Comparison of ENCODE assay signal across 8 cellular contexts in the genomic region with DNA sequence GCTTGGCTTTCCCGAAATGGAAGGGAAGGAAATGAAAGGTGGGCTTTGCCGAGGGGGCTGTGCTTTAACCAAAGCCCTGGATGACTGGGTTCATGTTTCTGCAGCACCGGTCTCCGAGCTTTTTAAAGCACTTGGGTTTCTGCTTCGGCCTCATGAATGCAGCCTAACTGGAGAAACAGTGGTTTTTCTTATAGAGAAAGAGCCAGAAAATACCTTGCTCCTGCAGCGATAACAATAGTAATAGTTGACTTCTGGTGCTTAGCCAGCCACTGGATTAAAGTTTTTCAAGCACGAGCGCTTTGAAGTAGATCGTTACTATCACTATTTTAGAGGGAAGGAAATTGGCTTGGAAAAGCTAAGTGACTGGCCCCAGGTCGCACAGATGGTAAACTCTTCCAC. TPM values are rescaled to one million over a fixed set of nuclear protein-coding genes. Genes with fewer than 3 reads are reported as not detected.
A peak's percentile ranks its signal among the peaks of the same experiment; 100 is the strongest.
DNase-seq lines count a peak whose midpoint lies in the region; ATAC-seq lines count a peak whose summit lies in the region.

No MANE protein-coding gene starts in this region.

- no peaks in the 10 kb centered on the region for H3K9me3 Mint-ChIP-seq in natural killer cell treated with Interleukin-12 subunit alpha and Interleukin-12 subunit beta and Interleukin-15 and Interleukin-18, amount 100 ng/mL, for 72 hours

- H3K4me2 ChIP-seq in BLaER1 treated with 17β-estradiol and CSF1 and Interleukin-3, amounts not matched to agents 10 nM and 100 nM: peak overlapping the region; percentile 76 to 92 (median 86)

- peaks cover 13 to 35% of the 10 kb centered on the region in 2 donors for H3K27me3 Mint-ChIP-seq in natural killer cell treated with Interleukin-12 subunit alpha and Interleukin-12 subunit beta and Interleukin-15 and Interleukin-18, amount 100 ng/mL, for 72 hours

- H3K4me3 Mint-ChIP-seq in natural killer cell treated with Interleukin-12 subunit alpha and Interleukin-12 subunit beta and Interleukin-15 and Interleukin-18, amount 100 ng/mL, for 72 hours: peak overlapping the region; percentile 83

- peak overlapping the region; percentile 91 to 96 (median 94) for H3K9ac ChIP-seq in BLaER1 treated with 17β-estradiol and CSF1 and Interleukin-3, amounts not matched to agents 10 nM and 100 nM

- H3K4me3 ChIP-seq in BLaER1 treated with 17β-estradiol and CSF1 and Interleukin-3, amounts not matched to agents 10 nM and 100 nM: peak overlapping the region; percentile 74 to 99 (median 90)

- H4K20me1 ChIP-seq in BLaER1 treated with 17β-estradiol and CSF1 and Interleukin-3, amounts not matched to agents 10 nM and 100 nM: peaks cover 0 to 40% (median 19%) of the 10 kb centered on the region in 11 experiments; a peak in 12 of 22 replicates

- peaks cover 0 to 16% (median 2%) of the 10 kb centered on the region in 11 experiments; a peak in 6 of 22 replicates for H3K36me3 ChIP-seq in BLaER1 treated with 17β-estradiol and CSF1 and Interleukin-3, amounts not matched to agents 10 nM and 100 nM

- peak; percentile 52 for DNase-seq in NCI-H69 (lab: John Stamatoyannopoulos, UW)
- DNase-seq in dermis blood vessel endothelial cell: peak; percentile 39
- DNase-seq in natural killer cell treated with Interleukin-12 subunit alpha and Interleukin-12 subunit beta and Interleukin-15 and Interleukin-18, amount 100 ng/mL, for 72 hours (ENCODE audit: low spot score): no peak
- no peak for DNase-seq in NOMO-1 (lab: John Stamatoyannopoulos, UW; ENCODE audit: unreplicated experiment in 2 of 2)
- DNase-seq in amniotic stem cell (lab: John Stamatoyannopoulos, UW): no peak
- DNase-seq in SIG-M5 (lab: John Stamatoyannopoulos, UW): no peak

- peaks cover 0 to 3% (median 0%) of the 10 kb centered on the region in 11 experiments; a peak in 4 of 22 replicates for H3K9me3 ChIP-seq in BLaER1 treated with 17β-estradiol and CSF1 and Interleukin-3, amounts not matched to agents 10 nM and 100 nM (replicated peaks in 1 of 11)

- peak; percentile 18 for ATAC-seq in GM21423 (IDR thresholded peaks at IDR 0.05; ENCODE audit: unreplicated experiment)
- ATAC-seq in natural killer cell treated with Interleukin-12 subunit alpha and Interleukin-12 subunit beta and Interleukin-15 and Interleukin-18, amount 100 ng/mL, for 72 hours: no peak

- no peak overlapping the region for H3K27ac Mint-ChIP-seq in natural killer cell treated with Interleukin-12 subunit alpha and Interleukin-12 subunit beta and Interleukin-15 and Interleukin-18, amount 100 ng/mL, for 72 hours

- H3K27me3 ChIP-seq in BLaER1 treated with 17β-estradiol and CSF1 and Interleukin-3, amounts not matched to agents 10 nM and 100 nM: no peaks in the 10 kb centered on the region

- H3K36me3 Mint-ChIP-seq in natural killer cell treated with Interleukin-12 subunit alpha and Interleukin-12 subunit beta and Interleukin-15 and Interleukin-18, amount 100 ng/mL, for 72 hours: no peaks in the 10 kb centered on the region

- peak overlapping the region; percentile 88 to 94 (median 91); a peak in 21 of 22 replicates for H3K27ac ChIP-seq in BLaER1 treated with 17β-estradiol and CSF1 and Interleukin-3, amounts not matched to agents 10 nM and 100 nM

- H3K4me1 Mint-ChIP-seq in natural killer cell treated with Interleukin-12 subunit alpha and Interleukin-12 subunit beta and Interleukin-15 and Interleukin-18, amount 100 ng/mL, for 72 hours (ENCODE audit: low read depth in 2 of 2): peaks cover 6 to 15% of the 10 kb centered on the region in 2 donors

- peaks cover 31 to 55% (median 39%) of the 10 kb centered on the region in 10 experiments for H3K4me1 ChIP-seq in BLaER1 treated with 17β-estradiol and CSF1 and Interleukin-3, amounts not matched to agents 10 nM and 100 nM

RNA-seq across cellular contexts. Expression of gene DOCK7, which starts 0.5 kb away (rescaled TPM):
- total RNA-seq in dermis blood vessel endothelial cell: 17.4 and 47.8 TPM in 2 replicates
- total RNA-seq in natural killer cell treated with Interleukin-12 subunit alpha and Interleukin-12 subunit beta and Interleukin-15 and Interleukin-18, amount 100 ng/mL, for 72 hours: 10 to 100 TPM; 11.5 to 11.8 TPM

Comparison
In these comparisons a context has a peak if more than half of its experiments do, and no peak if none do; other contexts are left out.
1. DNase-seq: peak in NCI-H69 (single experiment) and dermis blood vessel endothelial cell (single experiment); none in natural killer cell treated with Interleukin-12 subunit alpha and Interleukin-12 subunit beta and Interleukin-15 and Interleukin-18, amount 100 ng/mL, for 72 hours (single experiment), NOMO-1 (0 of 2), amniotic stem cell (single experiment) and SIG-M5 (single experiment).